17 cellular contexts compared by ENCODE assay signal in genomic region chr10:86391986-86392722, GRCh38. TPM values are rescaled to one million over a fixed set of nuclear protein-coding genes. Genes with fewer than 3 reads are reported as not detected.
DNase-seq lines count a peak whose midpoint lies in the region; ATAC-seq, FAIRE-seq and TF ChIP-seq lines count a peak whose summit lies in the region.
"Had no signal": no experiment of that assay in that cellular context is flagged by ENCODE, and none has a peak within 500 bp of the region (broad histone marks: within the 10 kb centered on the region; RNA-seq: fewer than 3 reads in every experiment).

No MANE protein-coding gene starts in this region.

- H3K27me3 Mint-ChIP-seq in astrocyte (ENCODE audit: low read depth, unreplicated experiment): peaks cover 47% of the 10 kb centered on the region

- no peak overlapping the region for H3K9ac ChIP-seq in astrocyte (ENCODE audit: low read length)
- H3K9ac ChIP-seq in kidney (ENCODE audit: low read length in 2 of 2): no peak overlapping the region

- no peak overlapping the region for H3K4me3 Mint-ChIP-seq in astrocyte (ENCODE audit: unreplicated experiment)
- H3K4me3 Mint-ChIP-seq: activated T-helper 17 cell treated with anti-CD3 and anti-CD28 coated beads, Interleukin-2, amount 50 U/mL, for 72 hours; dendritic cell treated with granulocyte-macrophage colony-stimulating factor and Interleukin-4, amounts not matched to agents 40 ng/mL and 50 ng/mL, for 4 days had no signal

- H3K9me3 ChIP-seq in astrocyte (ENCODE audit: insufficient read depth, low read depth, low read length) (no peaks in the 10 kb centered on the region), kidney (ENCODE audit: control insufficient read depth in 1 of 2, low read length in 2 of 2) (no peaks in the 10 kb centered on the region), breast epithelium (no peaks in the 10 kb centered on the region)
- H3K9me3 ChIP-seq: esophagus squamous epithelium, left ventricle myocardium inferior had no signal

- no peaks in the 10 kb centered on the region for H3K36me3 Mint-ChIP-seq in astrocyte (ENCODE audit: low read depth, unreplicated experiment)

- TF ChIP-seq CTCF in GM12865 (IDR thresholded peaks at IDR 0.05; ENCODE audit: insufficient read depth, low read depth, low read length, missing control alignments) (no peak), astrocyte (IDR thresholded peaks at IDR 0.05; ENCODE audit: insufficient read depth, low read depth, low read length) (no peak), kidney (IDR thresholded peaks at IDR 0.05; ENCODE audit: borderline replicate concordance, extremely low read depth, insufficient read depth) (no peak), breast epithelium (IDR thresholded peaks at IDR 0.05) (no peak)

- DNase-seq in GM12865 (ENCODE audit: low read depth) (no peak), astrocyte (ENCODE audit: low read depth) (no peak), iPS-NIHi7 (ENCODE audit: extremely low spot score) (no peak), kidney (no peak), NCI-H1417 treated with DMSO at 0.1 percent for 48 hours (lab: John Stamatoyannopoulos, UW) (no peak), breast epithelium (ENCODE audit: low spot score in 2 of 2) (no peak)
- DNase-seq: C1 segment of cervical spinal cord, esophagus squamous epithelium, KBM-7, left ventricle myocardium inferior, NCI-H1417, NCI-H226 had no signal

- FAIRE-seq in astrocyte (lab: Jason Lieb, UNC) (no peak), kidney (lab: Jason Lieb, UNC) (no peak)

- peaks cover 4% of the 10 kb centered on the region for H3K4me1 ChIP-seq in astrocyte (ENCODE audit: insufficient read depth, low read length)
- no peaks in the 10 kb centered on the region for H3K4me1 ChIP-seq in kidney (ENCODE audit: control insufficient read depth in 1 of 2, insufficient read depth in 1 of 2, low read depth in 1 of 2, low read length in 2 of 2)
- H3K4me1 ChIP-seq in breast epithelium: no peaks in the 10 kb centered on the region

- H3K4me3 ChIP-seq in GM12865 (ENCODE audit: low read depth, low read length) (peak overlapping the region; percentile 63), astrocyte (ENCODE audit: insufficient read depth, low read depth, low read length) (no peak overlapping the region), kidney (ENCODE audit: low read length in 2 of 2) (no peak overlapping the region), breast epithelium (no peak overlapping the region)
- H3K4me3 ChIP-seq: esophagus squamous epithelium, left ventricle myocardium inferior had no signal

- no peak overlapping the region for H2AFZ ChIP-seq in astrocyte (ENCODE audit: low read depth, low read length)

- H3K9me3 Mint-ChIP-seq in astrocyte (ENCODE audit: unreplicated experiment): peaks cover 3% of the 10 kb centered on the region
- H3K9me3 Mint-ChIP-seq: activated T-helper 17 cell treated with anti-CD3 and anti-CD28 coated beads, Interleukin-2, amount 50 U/mL, for 72 hours; dendritic cell treated with granulocyte-macrophage colony-stimulating factor and Interleukin-4, amounts not matched to agents 40 ng/mL and 50 ng/mL, for 4 days had no signal

- H3K36me3 ChIP-seq in astrocyte (ENCODE audit: insufficient read depth, low read length): no peaks in the 10 kb centered on the region
- H3K36me3 ChIP-seq in kidney (ENCODE audit: control insufficient read depth in 1 of 2, insufficient read depth in 2 of 2, low read length in 2 of 2): no peaks in the 10 kb centered on the region
- no peaks in the 10 kb centered on the region for H3K36me3 ChIP-seq in breast epithelium
- H3K36me3 ChIP-seq: esophagus squamous epithelium, left ventricle myocardium inferior had no signal

- H3K79me2 ChIP-seq in astrocyte (ENCODE audit: insufficient read depth, low read length): no peaks in the 10 kb centered on the region

- ATAC-seq in GM19043 (IDR thresholded peaks at IDR 0.05; ENCODE audit: low read depth, unreplicated experiment) (peak; percentile 15), HG02885 (IDR thresholded peaks at IDR 0.05; ENCODE audit: poor library complexity, unreplicated experiment) (peak; percentile 23)
- ATAC-seq: activated T-helper 17 cell treated with anti-CD3 and anti-CD28 coated beads, Interleukin-2, amount 50 U/mL, for 72 hours had no signal

- peak overlapping the region; percentile 53 for H3K27ac Mint-ChIP-seq in astrocyte (ENCODE audit: unreplicated experiment)
- H3K27ac Mint-ChIP-seq: activated T-helper 17 cell treated with anti-CD3 and anti-CD28 coated beads, Interleukin-2, amount 50 U/mL, for 72 hours; dendritic cell treated with granulocyte-macrophage colony-stimulating factor and Interleukin-4, amounts not matched to agents 40 ng/mL and 50 ng/mL, for 4 days had no signal

- H3K4me2 ChIP-seq in astrocyte (ENCODE audit: low read length): no peak overlapping the region

- H3K27ac ChIP-seq in astrocyte (ENCODE audit: low read depth, low read length) (no peak overlapping the region), kidney (ENCODE audit: low read depth in 2 of 2, low read length in 2 of 2) (no peak overlapping the region), breast epithelium (no peak overlapping the region)
- H3K27ac ChIP-seq: esophagus squamous epithelium, left ventricle myocardium inferior had no signal

- H3K27me3 ChIP-seq in astrocyte (ENCODE audit: insufficient read depth, low read length): peaks cover 12% of the 10 kb centered on the region
- peaks cover 3 to 16% of the 10 kb centered on the region in 2 donors for H3K27me3 ChIP-seq in breast epithelium

- TF ChIP-seq POLR2A in breast epithelium (IDR thresholded peaks at IDR 0.05): no peak

- intact Hi-C loops in kidney (cut with DNase I): no loop called here
- intact Hi-C loops in breast epithelium (cut with DNase I; ENCODE audit: low total_unique reads): no loop called here

- H3K4me1 Mint-ChIP-seq in astrocyte (ENCODE audit: low read depth, unreplicated experiment): no peaks in the 10 kb centered on the region
- H3K4me1 Mint-ChIP-seq: activated T-helper 17 cell treated with anti-CD3 and anti-CD28 coated beads, Interleukin-2, amount 50 U/mL, for 72 hours had no signal

- H4K20me1 ChIP-seq in astrocyte (ENCODE audit: insufficient read depth, low read length): no peaks in the 10 kb centered on the region

RNA-seq across cellular contexts. Expression of gene GRID1, which starts 25.6 kb away (rescaled TPM):
- total RNA-seq in astrocyte (0.48 and 0.75 TPM in 2 replicates), kidney (1.4 TPM), breast epithelium (1 to 10 TPM; 2.3 to 8.5 (median 5.9) TPM)
- polyA plus RNA-seq in kidney (ENCODE audit: insufficient read depth, low read depth, low replicate concordance): 0.37 TPM
- total RNA-seq: activated T-helper 17 cell treated with anti-CD3 and anti-CD28 coated beads, Interleukin-2, amount 50 U/mL, for 72 hours; Daoy had no signal
